12 cellular contexts compared by ENCODE assay signal in genomic region chr12:31498424-31498823, GRCh38.
"Had no signal": no experiment of that assay in that cellular context is flagged by ENCODE, and none has a peak within 500 bp of the region (broad histone marks: within the 10 kb centered on the region; RNA-seq: fewer than 3 reads in every experiment).

No MANE protein-coding gene starts in this region.

- H3K27me3 Mint-ChIP-seq: dendritic cell treated with granulocyte-macrophage colony-stimulating factor and Interleukin-4, amounts not matched to agents 40 ng/mL and 50 ng/mL, for 4 days; naive B cell had no signal

- H3K27me3 ChIP-seq: body of pancreas, neutrophil, right atrium auricular region had no signal

- H3K4me3 ChIP-seq: body of pancreas, right atrium auricular region had no signal

- DNase-seq: activated CD4-positive, alpha-beta T cell treated with anti-CD3 and anti-CD28 coated beads, Interleukin-2, amount 50 U/mL, for 4 hours; activated CD4-positive, CD25-positive, alpha-beta regulatory T cell treated with anti-CD3 and anti-CD28 coated beads, Interleukin-2, amount 50 U/mL, for 72 hours; activated T-cell treated with anti-CD3 and anti-CD28 coated beads, Interleukin-2, amount 50 U/mL, for 1 hour; body of pancreas; midbrain; naive B cell; posterior cingulate gyrus; small intestine had no signal

- H3K4me3 Mint-ChIP-seq: activated naive CD4-positive, alpha-beta T cell treated with anti-CD3 and anti-CD28 coated beads, Interleukin-2, amount 50 U/mL, for 24 hours; dendritic cell treated with granulocyte-macrophage colony-stimulating factor and Interleukin-4, amounts not matched to agents 40 ng/mL and 50 ng/mL, for 4 days had no signal

- ATAC-seq: body of pancreas had no signal

- H3K27ac Mint-ChIP-seq: activated naive CD4-positive, alpha-beta T cell treated with anti-CD3 and anti-CD28 coated beads, Interleukin-2, amount 50 U/mL, for 24 hours; dendritic cell treated with granulocyte-macrophage colony-stimulating factor and Interleukin-4, amounts not matched to agents 40 ng/mL and 50 ng/mL, for 4 days had no signal

- FAIRE-seq: small intestine had no signal

- H3K27ac ChIP-seq: body of pancreas, neutrophil, right atrium auricular region had no signal

- H3K9me3 ChIP-seq: body of pancreas, neutrophil, right atrium auricular region had no signal

- H3K4me1 Mint-ChIP-seq: activated naive CD4-positive, alpha-beta T cell treated with anti-CD3 and anti-CD28 coated beads, Interleukin-2, amount 50 U/mL, for 24 hours had no signal

- H3K36me3 ChIP-seq: neutrophil had no signal

- H3K36me3 Mint-ChIP-seq: activated naive CD4-positive, alpha-beta T cell treated with anti-CD3 and anti-CD28 coated beads, Interleukin-2, amount 50 U/mL, for 24 hours had no signal
